Comparison of ENCODE assay signal across 8 cellular contexts in the genomic region with DNA sequence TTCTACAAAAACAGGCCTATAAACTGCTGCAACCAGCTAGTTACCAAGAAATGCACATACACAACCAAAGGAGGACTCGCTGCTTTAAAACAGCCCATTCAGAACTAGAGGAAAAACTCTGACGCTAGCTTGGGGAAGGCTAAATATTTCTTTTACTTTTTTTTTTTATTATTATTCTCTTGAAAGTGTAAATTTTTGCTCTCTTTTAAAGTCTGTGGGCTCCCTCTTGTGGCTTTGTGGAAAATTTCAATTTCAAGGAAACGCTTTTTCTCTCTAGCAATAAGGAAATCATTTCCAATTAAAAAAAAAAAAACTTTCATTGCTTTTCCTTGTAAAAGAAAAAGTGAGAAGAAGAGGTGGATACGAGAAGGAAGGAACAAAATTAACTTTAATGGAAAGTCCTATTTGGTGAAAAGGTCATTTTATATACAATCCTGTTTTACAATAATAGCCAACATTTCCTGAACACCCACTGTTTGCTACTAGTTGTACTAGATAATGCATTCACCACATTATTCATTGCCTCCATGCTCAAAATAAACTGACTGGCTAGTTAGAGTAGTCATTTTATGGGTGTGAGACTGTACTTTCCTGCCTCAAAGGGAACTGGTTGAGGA. TPM values are rescaled to one million over a fixed set of nuclear protein-coding genes. Genes with fewer than 3 reads are reported as not detected.
DNase-seq lines count a peak whose midpoint lies in the region; ATAC-seq and TF ChIP-seq lines count a peak whose summit lies in the region.

No MANE protein-coding gene starts in this region.

- 9 to 17% (median 12%) methylated on average over 4 of the region's 4 CpGs for WGBS in spleen, 5 donors

- H3K9me3 ChIP-seq in AG04450 (ENCODE audit: control insufficient read depth, insufficient read depth, low read length) (no peaks in the 10 kb centered on the region), RWPE2 (ENCODE audit: severe bottlenecking) (no peaks in the 10 kb centered on the region), spleen (no peaks in the 10 kb centered on the region)

- H3K27me3 ChIP-seq in AG04450 (ENCODE audit: control insufficient read depth, insufficient read depth, low read length), result no peaks in the 10 kb centered on the region
- no peaks in the 10 kb centered on the region for H3K27me3 ChIP-seq in RWPE2 (ENCODE audit: insufficient read depth, poor library complexity, severe bottlenecking)
- H3K27me3 ChIP-seq in spleen (replicated peaks in 1 of 7), result no peaks in the 10 kb centered on the region

- H3K4me1 ChIP-seq in RWPE2 (ENCODE audit: insufficient read depth, poor library complexity, severe bottlenecking), result no peaks in the 10 kb centered on the region
- H3K4me1 ChIP-seq in spleen, result no peaks in the 10 kb centered on the region

- DNase-seq in AG04450 (ENCODE audit: low read depth, low spot score) (peak; percentile 38), RWPE2 (ENCODE audit: low spot score) (no peak), globus pallidus (ENCODE audit: low spot score) (peak; percentile 81), spleen (no peak), GOT3 (lab: John Stamatoyannopoulos, UW) (no peak)

- TF ChIP-seq POLR2A in spleen (IDR thresholded peaks at IDR 0.05), result no peak

- ATAC-seq in GM18511 (IDR thresholded peaks at IDR 0.05; ENCODE audit: unreplicated experiment) (peak; percentile 48), RWPE2 (ENCODE audit: low read depth) (no peak), HG03354 (IDR thresholded peaks at IDR 0.05; ENCODE audit: poor library complexity, severe bottlenecking, unreplicated experiment) (no peak), HG03175 (IDR thresholded peaks at IDR 0.05; ENCODE audit: unreplicated experiment) (no peak)

- H3K27ac ChIP-seq in AG04450 (ENCODE audit: low read depth, low read length), result no peak overlapping the region
- no peak overlapping the region for H3K27ac ChIP-seq in RWPE2 (ENCODE audit: poor library complexity, severe bottlenecking)
- H3K27ac ChIP-seq in spleen, result no peak overlapping the region

- H3K4me3 ChIP-seq in AG04450 (ENCODE audit: low read depth, low read length) (no peak overlapping the region), RWPE2 (ENCODE audit: severe bottlenecking) (no peak overlapping the region), spleen (no peak overlapping the region)

- TF ChIP-seq CTCF in AG04450 (IDR thresholded peaks at IDR 0.05; ENCODE audit: low read depth, low read length) (peak; percentile 63), RWPE2 (IDR thresholded peaks at IDR 0.05; ENCODE audit: poor library complexity, severe bottlenecking) (peak; percentile 89), spleen (IDR thresholded peaks at IDR 0.05 in 8 of 11, conservative IDR thresholded peaks at IDR 0.05 in 3 of 11) (peak in 8 of 11 experiments; percentile 14 to 58 (median 44))

- H3K36me3 ChIP-seq in RWPE2 (ENCODE audit: low read depth) (no peaks in the 10 kb centered on the region), spleen (no peaks in the 10 kb centered on the region)

- POLR2A ChIA-PET in AG04450 (lab: Yijun Ruan, JAX), result interaction anchor here (0.9 kb wide), 1 partner anchor 257 kb away, joined by 7 read pairs; no protein-coding TSS in a partner anchor

- CTCF ChIA-PET in AG04450 (lab: Charles Lee), result interaction anchor here (0.6 to 4.9 kb wide), 17 partner anchors 17 to 916 kb away, joined by 3 to 43 read pairs (median 4); a partner anchor contains a TSS

- intact Hi-C loops in spleen (cut with DNase I; ENCODE audit: low total_unique reads), result no loop called here

RNA-seq across cellular contexts. Expression of a gene that starts 51.2 kb away (rescaled TPM):
- polyA plus RNA-seq in AG04450 (2011; rRNA removed), result not detected in 2 replicates
- polyA minus RNA-seq in AG04450 (2011; rRNA and poly(A)+ RNA removed), result not detected in 2 replicates
- 1 to 10 TPM in 1 of 7 donors, not detected in 6; 1.0 TPM for total RNA-seq in spleen
- polyA plus RNA-seq in spleen, result under 1 TPM in 1 of 3 donors, not detected in 2; 0.05 TPM

Comparison
In these comparisons a context has a peak if more than half of its experiments do, and no peak if none do; other contexts are left out.
1. DNase-seq: peak in AG04450 (single experiment) and globus pallidus (single experiment); none in RWPE2 (single experiment), spleen (single experiment) and GOT3 (single experiment).
2. Peak in every context shown above with its lines, with median percentiles within 50 percentile points of each other: CTCF ChIP-seq.